ENCODE assay signal across 1 cellular context in genomic region chr2:105911425-105911824, GRCh38.
A peak's percentile ranks its signal among the peaks of the same experiment; 100 is the strongest.
TF ChIP-seq lines count a peak whose summit lies in the region.

No MANE protein-coding gene starts in this region.

TF ChIP-seq in HepG2, 621 proteins besides CTCF, POLR2A, EP300 and RAD21:
- TF ChIP-seq KLF9 (CRISPR knock-in tag; IDR thresholded peaks at IDR 0.05; ENCODE audit: low read depth) (no peak), MEF2D (CRISPR knock-in tag; IDR thresholded peaks at IDR 0.05) (0 out of 2 replicates have a peak, but pooled peaks have one; percentile 21), ZBTB8A (CRISPR knock-in tag; IDR thresholded peaks at IDR 0.05; ENCODE audit: borderline replicate concordance, low read depth) (peak; percentile 13; the same call in 1 of the 2 replicates), ZBTB2 (CRISPR knock-in tag; IDR thresholded peaks at IDR 0.05; ENCODE audit: low read depth) (no peak), ZNF317 (CRISPR knock-in tag; IDR thresholded peaks at IDR 0.05) (peak; percentile 95), BCLAF1 (IDR thresholded peaks at IDR 0.05) (no peak), ZUFSP (CRISPR knock-in tag; IDR thresholded peaks at IDR 0.05; ENCODE audit: borderline replicate concordance) (no peak), SMARCE1 (IDR thresholded peaks at IDR 0.05; ENCODE audit: borderline replicate concordance) (no peak)
